8 cellular contexts compared by ENCODE assay signal in genomic region chr6:159745081-159745480, GRCh38.
"Had no signal": no experiment of that assay in that cellular context is flagged by ENCODE, and none has a peak within 500 bp of the region (broad histone marks: within the 10 kb centered on the region; RNA-seq: fewer than 3 reads in every experiment).

No MANE protein-coding gene starts in this region.

- ATAC-seq: activated naive CD4-positive, alpha-beta T cell treated with anti-CD3 and anti-CD28 coated beads, Interleukin-2, amount 50 U/mL, for 72 hours; heart left ventricle had no signal

- H3K27me3 ChIP-seq: heart left ventricle had no signal

- H3K27ac ChIP-seq: skin epidermis had no signal

- DNase-seq: anterior cingulate cortex; effector CD4-positive, alpha-beta T cell; heart left ventricle; kidney; SHP77; T-helper 2 cell had no signal

- H3K9me3 Mint-ChIP-seq: activated naive CD4-positive, alpha-beta T cell treated with anti-CD3 and anti-CD28 coated beads, Interleukin-2, amount 50 U/mL, for 72 hours had no signal

- H3K4me3 ChIP-seq: heart left ventricle, skin epidermis had no signal

- H3K9me3 ChIP-seq: heart left ventricle had no signal
